Comparison of ENCODE assay signal across 22 cellular contexts in the genomic region with DNA sequence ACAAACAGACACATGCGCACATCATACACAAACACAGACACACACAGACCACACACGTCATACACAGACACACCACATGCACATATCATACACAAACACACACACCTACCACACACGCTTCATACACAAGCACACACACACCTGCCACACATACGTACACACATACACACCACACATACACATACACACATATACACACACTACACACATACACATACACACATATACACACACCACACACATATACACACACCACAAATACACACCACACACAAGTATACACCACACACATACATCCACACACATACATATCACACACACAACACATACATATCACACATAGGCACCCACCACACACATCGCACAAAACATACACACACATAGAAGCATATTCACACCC.
"Had no signal": no experiment of that assay in that cellular context is flagged by ENCODE, and none has a peak within 500 bp of the region (broad histone marks: within the 10 kb centered on the region; RNA-seq: fewer than 3 reads in every experiment).

No MANE protein-coding gene starts in this region.

- H3K27me3 ChIP-seq: gastrocnemius medialis, ovary, thyroid gland, upper lobe of left lung, vagina had no signal

- H3K36me3 ChIP-seq: gastrocnemius medialis, heart right ventricle, left ventricle myocardium inferior, lower lobe of right lung, ovary, suprapubic skin, thyroid gland, upper lobe of left lung, vagina had no signal

- ATAC-seq: esophagus mucosa; gastrocnemius medialis; left cardiac atrium; right cardiac atrium; stimulated activated effector memory CD8-positive, alpha-beta T cell treated with anti-CD3 and anti-CD28 coated beads, Interleukin-12 subunit alpha, Interleukin-12 subunit beta, amount 100 ng/mL, for 72 hours; stimulated activated naive CD8-positive, alpha-beta T cell treated with anti-CD3 and anti-CD28 coated beads, Interleukin-15, Interleukin-2, amounts not matched to agents 100 U/mL and 50 U/mL, for 24 hours had no signal

- FAIRE-seq: endometrium had no signal

- H3K4me3 ChIP-seq: gastrocnemius medialis, heart right ventricle, left ventricle myocardium inferior, lower lobe of right lung, ovary, smooth muscle cell, suprapubic skin, thyroid gland, upper lobe of left lung, vagina had no signal

- DNase-seq: effector memory CD4-positive, alpha-beta T cell; gastrocnemius medialis; heart right ventricle; islet precursor cell; left cardiac atrium; left ventricle myocardium inferior; lower lobe of right lung; natural killer cell; nucleus accumbens; ovary; right cardiac atrium; stimulated activated CD4-positive, alpha-beta T cell treated with anti-CD3 and anti-CD28 coated beads, Interleukin-2, amount 100 ng/mL, for 48 hours; stimulated activated CD8-positive, alpha-beta memory T cell treated with anti-CD3 and anti-CD28 coated beads, Interleukin-4, amount 100 ng/mL, for 48 hours; stimulated activated naive CD8-positive, alpha-beta T cell treated with anti-CD3 and anti-CD28 coated beads, Interleukin-15, Interleukin-2, amounts not matched to agents 100 U/mL and 50 U/mL, for 24 hours; thyroid gland; upper lobe of left lung had no signal
